ENCODE assay signal across 20 cellular contexts in genomic region chr4:87916636-87917035, GRCh38. TPM values are rescaled to one million over a fixed set of nuclear protein-coding genes. Genes with fewer than 3 reads are reported as not detected.
DNase-seq lines count a peak whose midpoint lies in the region; FAIRE-seq and TF ChIP-seq lines count a peak whose summit lies in the region.
"Had no signal": no experiment of that assay in that cellular context is flagged by ENCODE, and none has a peak within 500 bp of the region (broad histone marks: within the 10 kb centered on the region; RNA-seq: fewer than 3 reads in every experiment).

No MANE protein-coding gene starts in this region.

- CTCF ChIA-PET in H1 (lab: Charles Lee; ENCODE audit: partially characterized antibody) (interaction anchor here (0.9 to 1.2 kb wide), 4 partner anchors 14 to 54 kb away, joined by 3 to 5 read pairs (median 4); no protein-coding TSS in a partner anchor), mammary epithelial cell (lab: Charles Lee; ENCODE audit: low non-redundant PET) (no interaction called here)

- BruUV-seq in mammary epithelial cell (replicated peaks; lab: Mats Ljungman, UMichigan), result no TSS peak

- POLR2A ChIA-PET in H1 (lab: Charles Lee; ENCODE audit: partially characterized antibody), result interaction anchor here (0.6 to 2.4 kb wide), 7 partner anchors 12 to 52 kb away, joined by 3 to 18 read pairs (median 7); no protein-coding TSS in a partner anchor

- H2AFZ ChIP-seq in H1 (ENCODE audit: low read length) (no peak overlapping the region), mammary epithelial cell (ENCODE audit: low read depth, low read length) (no peak overlapping the region)

- H4K91ac ChIP-seq in H1 (replicated peaks; ENCODE audit: insufficient read length, low read length), result peak overlapping the region; percentile 99

- H3K18ac ChIP-seq in H1 (ENCODE audit: extremely low read depth, low read length), result peak overlapping the region; percentile 86

- H3K27ac ChIP-seq in HUES48 (ENCODE audit: low read depth, low read length), result peak overlapping the region; percentile 73
- H3K27ac ChIP-seq in H1 (ENCODE audit: low read depth, low read length), result no peak overlapping the region
- peak overlapping the region; percentile 37 for H3K27ac ChIP-seq in mesodermal cell (ENCODE audit: low read depth, low read length, severe bottlenecking)
- no peak overlapping the region for H3K27ac ChIP-seq in mammary epithelial cell (ENCODE audit: insufficient read depth, low read depth, low read length)
- H3K27ac ChIP-seq: breast epithelium, coronary artery, left ventricle myocardium inferior, suprapubic skin had no signal

- H3K27me3 ChIP-seq in HUES48 (ENCODE audit: control insufficient read depth, insufficient read depth, low read length) (no peaks in the 10 kb centered on the region), H1 (replicated peaks in 1 of 4; ENCODE audit: control insufficient read depth in 3 of 4, extremely low read depth in 1 of 4, insufficient read depth in 3 of 4, low read length in 3 of 4) (no peaks in the 10 kb centered on the region), mammary epithelial cell (ENCODE audit: insufficient read depth, low read length) (no peaks in the 10 kb centered on the region)
- H3K27me3 ChIP-seq: breast epithelium, suprapubic skin had no signal

- in situ Hi-C loops in GM13976 (cut with MboI; ENCODE audit: low sequenced_read_pairs, unreplicated experiment), result no loop called here
- in situ Hi-C loops in mammary epithelial cell (cut with MboI; ENCODE audit: low sequenced_read_pairs in 2 of 2), result no loop called here

- intact Hi-C loops in mammary epithelial cell (cut with micrococcal nuclease), result no loop called here

- H3K4me2 ChIP-seq in H1 (ENCODE audit: insufficient read depth in 1 of 2, low read depth in 2 of 2, low read length in 2 of 2) (peak overlapping the region in 1 of 2 experiments; percentile 8; a peak in 1 of 4 replicates), mammary epithelial cell (ENCODE audit: insufficient read depth, low read depth, low read length) (no peak overlapping the region)

- H3K4me3 ChIP-seq in HUES48 (ENCODE audit: low read depth, low read length) (no peak overlapping the region), H1 (ENCODE audit: extremely low read depth in 1 of 4, insufficient read depth in 2 of 4, low read depth in 3 of 4, low read length in 4 of 4) (no peak overlapping the region), mesodermal cell (ENCODE audit: extremely low read depth, insufficient read depth, low read length, poor library complexity, severe bottlenecking) (no peak overlapping the region), mammary epithelial cell (replicated peaks in 1 of 3; ENCODE audit: insufficient read depth in 1 of 3, low read depth in 2 of 3, low read length in 3 of 3) (no peak overlapping the region)
- H3K4me3 ChIP-seq: breast epithelium, coronary artery, left ventricle myocardium inferior, suprapubic skin had no signal

- peak overlapping the region; percentile 72; the same call in 1 of the 2 replicates for H2BK5ac ChIP-seq in H1 (ENCODE audit: low read depth, low read length)

- WGBS in H1 (ENCODE audit: extremely low coverage in 1 of 2, insufficient coverage in 1 of 2, insufficient read length in 1 of 2, insufficient replicate concordance in 2 of 2, low coverage in 1 of 2, low lambda C conversion rate in 2 of 2, missing lambda C conversion rate in 1 of 2), 2 experiments, result 82% methylated on average over 2 of the region's 2 CpGs; no CpG with 5 or more reads in 1 of the 2 experiments
- 36% methylated on average over 2 of the region's 2 CpGs; no CpG with 5 or more reads in 1 of the 2 experiments for WGBS in mesodermal cell (ENCODE audit: insufficient coverage in 2 of 2), 2 experiments
- 93% methylated on average over 2 of the region's 2 CpGs for WGBS in mammary epithelial cell (ENCODE audit: low coverage, missing lambda C conversion rate)

- no peak for TF ChIP-seq CTCF in H1 (IDR thresholded peaks at IDR 0.05; ENCODE audit: control extremely low read depth in 1 of 3, insufficient read depth in 1 of 3, low read depth in 1 of 3, low read length in 3 of 3)
- no peak for TF ChIP-seq CTCF in GM13976 (IDR thresholded peaks at IDR 0.05; ENCODE audit: borderline replicate concordance, control extremely low read depth, extremely low read depth, insufficient read depth, missing control alignments)
- no peak for TF ChIP-seq CTCF in mammary epithelial cell (conservative IDR thresholded peaks at IDR 0.05 in 1 of 2, IDR thresholded peaks at IDR 0.05 in 1 of 2; ENCODE audit: extremely low read depth in 1 of 2, insufficient read depth in 1 of 2, low read depth in 1 of 2, low read length in 2 of 2)

- H3K79me1 ChIP-seq in H1 (ENCODE audit: low read depth, low read length), result no peaks in the 10 kb centered on the region

- H3K4me1 ChIP-seq in HUES48 (ENCODE audit: control insufficient read depth, insufficient read depth, low read length), result peaks cover 77% of the 10 kb centered on the region
- H3K4me1 ChIP-seq in H1 (replicated peaks in 1 of 4; ENCODE audit: control insufficient read depth in 3 of 4, insufficient read depth in 4 of 4, low read length in 3 of 4), result peaks cover 18 to 43% (median 32%) of the 10 kb centered on the region in 4 experiments
- H3K4me1 ChIP-seq in mesodermal cell (ENCODE audit: control insufficient read depth, insufficient read depth, low read length, poor library complexity, severe bottlenecking), result peaks cover 16% of the 10 kb centered on the region
- no peaks in the 10 kb centered on the region for H3K4me1 ChIP-seq in mammary epithelial cell (ENCODE audit: insufficient read depth, low read length)
- H3K4me1 ChIP-seq: breast epithelium, suprapubic skin had no signal

- peak overlapping the region; percentile 69; the same call in 1 of the 2 replicates for H2AK5ac ChIP-seq in H1 (ENCODE audit: low read depth, low read length)

- peak overlapping the region; percentile 68; the same call in 1 of the 2 replicates for H2BK20ac ChIP-seq in H1 (ENCODE audit: low read length)

- peak overlapping the region; percentile 71 for H4K5ac ChIP-seq in H1 (ENCODE audit: insufficient read length, low read depth, low read length)

- peak overlapping the region; percentile 42 for H3K56ac ChIP-seq in H1 (replicated peaks; ENCODE audit: insufficient read length, low read depth, low read length)

- H3K14ac ChIP-seq in H1 (ENCODE audit: insufficient read length), result no peak overlapping the region

- H3K9me3 ChIP-seq in HUES48 (ENCODE audit: control insufficient read depth, insufficient read depth, low read length) (no peaks in the 10 kb centered on the region), H1 (ENCODE audit: insufficient read depth in 2 of 2, low read depth in 1 of 2, low read length in 1 of 2) (no peaks in the 10 kb centered on the region), mesodermal cell (ENCODE audit: control insufficient read depth, low read length) (no peaks in the 10 kb centered on the region), mammary epithelial cell (replicated peaks; ENCODE audit: insufficient read depth, low read length) (no peaks in the 10 kb centered on the region)
- H3K9me3 ChIP-seq: breast epithelium, left ventricle myocardium inferior, suprapubic skin had no signal

- 0 out of 2 replicates have a peak overlapping the region, but pooled peaks have one; percentile 56 for H2BK12ac ChIP-seq in H1 (ENCODE audit: low read depth, low read length)

- FAIRE-seq in H1 (lab: Jason Lieb, UNC), result no peak
- FAIRE-seq: D721Med had no signal

- H3K9ac ChIP-seq in HUES48 (ENCODE audit: low read depth, low read length) (no peak overlapping the region), H1 (replicated peaks in 1 of 4; ENCODE audit: extremely low read depth in 1 of 4, low read depth in 3 of 4, low read length in 3 of 4) (no peak overlapping the region), mammary epithelial cell (ENCODE audit: insufficient read depth, low read length) (no peak overlapping the region)

- no peaks in the 10 kb centered on the region; the same call in 1 of the 2 replicates for H3K23me2 ChIP-seq in H1 (ENCODE audit: low read depth, low read length)

- no peak overlapping the region for H3K23ac ChIP-seq in H1 (ENCODE audit: insufficient read length)

- no peak overlapping the region for H4K8ac ChIP-seq in H1 (ENCODE audit: extremely low read depth, insufficient read depth, low read length)

- H2BK15ac ChIP-seq in H1 (ENCODE audit: low read length), result no peak overlapping the region

- DNase-seq in OCI-M1 (lab: John Stamatoyannopoulos, UW) (peak; percentile 76), H1 (ENCODE audit: low read depth in 1 of 2, low spot score in 2 of 2) (no peak), GM13976 (ENCODE audit: low spot score) (no peak), mammary epithelial cell (no peak)
- no peak for DNase-seq in stimulated activated CD4-positive, alpha-beta T cell treated with anti-CD3 and anti-CD28 coated beads, Interleukin-12 subunit alpha, Interleukin-12 subunit beta, amount 100 ng/mL, for 4 hours
- no peak for DNase-seq in effector CD8-positive, alpha-beta T cell (lab: John Stamatoyannopoulos, UW)
- DNase-seq: activated CD4-positive, CD25-positive, alpha-beta regulatory T cell treated with anti-CD3 and anti-CD28 coated beads, Interleukin-2, amount 50 U/mL, for 72 hours; activated CD8-positive, alpha-beta T cell treated with anti-CD3 and anti-CD28 coated beads, Interleukin-2, amount 10 ng/mL, durations not matched to agents 7 days and 5 days; activated gamma-delta T cell; left ventricle myocardium inferior; NCI-H1417; NCI-H524; stimulated activated CD4-positive, alpha-beta T cell treated with anti-CD3 and anti-CD28 coated beads, Interleukin-1b, Interleukin-23, amount 100 ng/mL, for 48 hours had no signal

- TF ChIP-seq RAD21 in H1 (IDR thresholded peaks at IDR 0.05 in 1 of 2, conservative IDR thresholded peaks at IDR 0.05 in 1 of 2; ENCODE audit: low read depth in 2 of 2, low read length in 2 of 2), result no peak

- H2BK120ac ChIP-seq in H1 (replicated peaks; ENCODE audit: low read depth, low read length), result peak overlapping the region; percentile 99

- dilution Hi-C loops in mammary epithelial cell (cut with HindIII; ENCODE audit: low sequenced_read_pairs), result no loop called here

- no peaks in the 10 kb centered on the region for H4K20me1 ChIP-seq in H1 (replicated peaks in 1 of 2; ENCODE audit: control insufficient read depth in 1 of 2, insufficient read depth in 2 of 2, low read length in 2 of 2)
- H4K20me1 ChIP-seq in mammary epithelial cell (ENCODE audit: insufficient read depth, low read length), result no peaks in the 10 kb centered on the region

- no peaks in the 10 kb centered on the region for H3K36me3 ChIP-seq in HUES48 (ENCODE audit: control insufficient read depth, insufficient read depth, low read length)
- no peaks in the 10 kb centered on the region for H3K36me3 ChIP-seq in H1 (ENCODE audit: control insufficient read depth in 2 of 4, insufficient read depth in 4 of 4, low read length in 3 of 4)
- no peaks in the 10 kb centered on the region for H3K36me3 ChIP-seq in mesodermal cell (ENCODE audit: control insufficient read depth, insufficient read depth, low read length)
- no peaks in the 10 kb centered on the region for H3K36me3 ChIP-seq in mammary epithelial cell (ENCODE audit: insufficient read depth, low read length)
- H3K36me3 ChIP-seq: breast epithelium, left ventricle myocardium inferior, suprapubic skin had no signal

- peak overlapping the region; percentile 28 for H3K4ac ChIP-seq in H1 (replicated peaks; ENCODE audit: insufficient read length, low read depth, low read length)

- H3K79me2 ChIP-seq in H1 (ENCODE audit: control insufficient read depth in 1 of 2, insufficient read depth in 2 of 2, low read length in 2 of 2) (peaks cover 0 to 26% of the 10 kb centered on the region in 2 experiments; a peak in 2 of 4 replicates), mammary epithelial cell (ENCODE audit: insufficient read depth, low read length) (no peaks in the 10 kb centered on the region)

- TF ChIP-seq POLR2A in H1 (IDR thresholded peaks at IDR 0.05; ENCODE audit: control extremely low read depth in 1 of 2, low read depth in 2 of 2, low read length in 2 of 2), result no peak

- TF ChIP-seq EP300 in H1 (IDR thresholded peaks at IDR 0.05; ENCODE audit: borderline replicate concordance in 1 of 2, low read depth in 2 of 2, low read length in 2 of 2), result no peak

RNA-seq across cellular contexts. Expression of gene SPP1, which starts 58.9 kb away (rescaled TPM):
- 22.3 and 26.5 TPM in 2 replicates for total RNA-seq in H1 (2021; fragmentation: NEBNext Ultra II Directional; extraction: Animal tissue kit (Norgen Biotek cat#: 25700))
- 10.1 and 13.7 TPM in 2 replicates for polyA plus RNA-seq in H1 (2011; rRNA removed)
- 13.1 TPM for polyA plus RNA-seq in H1 (2011; cell fraction: cytosol; rRNA removed)
- 18.0 TPM for polyA plus RNA-seq in H1 (2011; cell fraction: nucleus; rRNA removed)
- 10.5 to 20.8 TPM (median 13.8 TPM) in 4 replicates for polyA plus RNA-seq in H1 (2012, experiment 1 of 2)
- polyA plus RNA-seq in H1 (2012, experiment 2 of 2), result 1.6 TPM
- polyA plus RNA-seq in H1 (2013, experiment 1 of 2), result 85.8 TPM
- polyA plus RNA-seq in H1 (2013, experiment 2 of 2), result 106 TPM
- polyA minus RNA-seq in H1 (2011; rRNA and poly(A)+ RNA removed), result 19.6 and 21.0 TPM in 2 replicates
- 5.9 TPM for polyA minus RNA-seq in H1 (2011; cell fraction: cytosol; rRNA and poly(A)+ RNA removed)
- polyA minus RNA-seq in H1 (2011; cell fraction: nucleus; rRNA and poly(A)+ RNA removed), result 7.3 TPM
- polyA plus RNA-seq in mesodermal cell (2013, experiment 1 of 2), result 262 TPM
- 208 TPM for polyA plus RNA-seq in mesodermal cell (2013, experiment 2 of 2)
- 100 to 1,000 TPM in 1 of 2 donors, 1 to 10 TPM in 1; 1.3 to 157 TPM for total RNA-seq in mammary epithelial cell
- 1.3 TPM for polyA plus RNA-seq in mammary epithelial cell
- polyA minus RNA-seq in mammary epithelial cell, result not detected
- total RNA-seq: activated CD8-positive, alpha-beta T cell treated with anti-CD3 and anti-CD28 coated beads, Interleukin-2, amount 10 ng/mL, durations not matched to agents 7 days and 5 days had no signal
- polyA plus RNA-seq: CD14-positive monocyte had no signal

Comparison
In these comparisons a context has a peak if more than half of its experiments do, and no peak if none do; other contexts are left out.
1. H3K27ac ChIP-seq: peak in HUES48 (single experiment) and mesodermal cell (single experiment); none in H1 (single experiment) and mammary epithelial cell (single experiment).